13 cellular contexts compared by ENCODE assay signal in genomic region chr15:73809728-73810501, GRCh38. TPM values are rescaled to one million over a fixed set of nuclear protein-coding genes. Genes with fewer than 3 reads are reported as not detected.
A peak's percentile ranks its signal among the peaks of the same experiment; 100 is the strongest.
DNase-seq lines count a peak whose midpoint lies in the region; ATAC-seq, FAIRE-seq and TF ChIP-seq lines count a peak whose summit lies in the region.
"Had no signal": no experiment of that assay in that cellular context is flagged by ENCODE, and none has a peak within 500 bp of the region (broad histone marks: within the 10 kb centered on the region; RNA-seq: fewer than 3 reads in every experiment).

No MANE protein-coding gene starts in this region.

- H3K27me3 ChIP-seq in H1 (replicated peaks in 1 of 4; ENCODE audit: control insufficient read depth in 3 of 4, extremely low read depth in 1 of 4, insufficient read depth in 3 of 4, low read length in 3 of 4), result no peaks in the 10 kb centered on the region; a peak in 1 of 7 replicates
- H3K27me3 ChIP-seq: gastrocnemius medialis had no signal

- H3K36me3 ChIP-seq in H1 (ENCODE audit: control insufficient read depth in 2 of 4, insufficient read depth in 4 of 4, low read length in 3 of 4), result no peaks in the 10 kb centered on the region
- H3K36me3 ChIP-seq: gastrocnemius medialis, lower lobe of right lung had no signal

- no peak for FAIRE-seq in H1 (lab: Jason Lieb, UNC)

- no peak overlapping the region for H3K4ac ChIP-seq in H1 (replicated peaks; ENCODE audit: insufficient read length, low read depth, low read length)

- 74% methylated on average over 10 of the region's 10 CpGs; no CpG with 5 or more reads in 1 of the 2 experiments for WGBS in H1 (ENCODE audit: extremely low coverage in 1 of 2, insufficient coverage in 1 of 2, insufficient read length in 1 of 2, insufficient replicate concordance in 2 of 2, low coverage in 1 of 2, low lambda C conversion rate in 2 of 2, missing lambda C conversion rate in 1 of 2), 2 experiments

- no peak overlapping the region for H3K23ac ChIP-seq in H1 (ENCODE audit: insufficient read length)

- no peaks in the 10 kb centered on the region; a peak in 2 of 7 replicates for H3K4me1 ChIP-seq in H1 (replicated peaks in 1 of 4; ENCODE audit: control insufficient read depth in 3 of 4, insufficient read depth in 4 of 4, low read length in 3 of 4)
- H3K4me1 ChIP-seq: gastrocnemius medialis, lower lobe of right lung had no signal

- H4K20me1 ChIP-seq in H1 (replicated peaks in 1 of 2; ENCODE audit: control insufficient read depth in 1 of 2, insufficient read depth in 2 of 2, low read length in 2 of 2), result no peaks in the 10 kb centered on the region

- no peak overlapping the region for H2BK120ac ChIP-seq in H1 (replicated peaks; ENCODE audit: low read depth, low read length)

- ATAC-seq in stimulated activated effector memory CD8-positive, alpha-beta T cell treated with anti-CD3 and anti-CD28 coated beads, Interleukin-12 subunit alpha, Interleukin-12 subunit beta, amount 100 ng/mL, for 72 hours, result peak; percentile 24
- ATAC-seq in HG03139 (IDR thresholded peaks at IDR 0.05; ENCODE audit: unreplicated experiment), result no peak
- ATAC-seq in activated CD8-positive, alpha-beta memory T cell treated with anti-CD3 and anti-CD28 coated beads, Interleukin-2, amount 10 ng/mL, durations not matched to agents 7 days and 5 days, result no peak
- ATAC-seq: gastrocnemius medialis, lower lobe of right lung had no signal

- no peak for TF ChIP-seq CTCF in H1 (IDR thresholded peaks at IDR 0.05; ENCODE audit: control extremely low read depth in 1 of 3, insufficient read depth in 1 of 3, low read depth in 1 of 3, low read length in 3 of 3)

- H3K4me3 ChIP-seq in H1 (ENCODE audit: extremely low read depth in 1 of 4, insufficient read depth in 2 of 4, low read depth in 3 of 4, low read length in 4 of 4), result no peak overlapping the region
- H3K4me3 ChIP-seq: gastrocnemius medialis, lower lobe of right lung had no signal

- H4K91ac ChIP-seq in H1 (replicated peaks; ENCODE audit: insufficient read length, low read length), result peak overlapping the region; percentile 20

- TF ChIP-seq EP300 in H1 (IDR thresholded peaks at IDR 0.05; ENCODE audit: borderline replicate concordance in 1 of 2, low read depth in 2 of 2, low read length in 2 of 2), result no peak

- H3K18ac ChIP-seq in H1 (ENCODE audit: extremely low read depth, low read length), result no peak overlapping the region

- no peak overlapping the region for H2AK5ac ChIP-seq in H1 (ENCODE audit: low read depth, low read length)

- no peak for TF ChIP-seq POLR2A in H1 (IDR thresholded peaks at IDR 0.05; ENCODE audit: control extremely low read depth in 1 of 2, low read depth in 2 of 2, low read length in 2 of 2)

- H3K4me2 ChIP-seq in H1 (ENCODE audit: insufficient read depth in 1 of 2, low read depth in 2 of 2, low read length in 2 of 2), result no peak overlapping the region

- H3K79me1 ChIP-seq in H1 (ENCODE audit: low read depth, low read length), result no peaks in the 10 kb centered on the region

- no peak overlapping the region for H2AFZ ChIP-seq in H1 (ENCODE audit: low read length)

- H3K27ac ChIP-seq in H1 (ENCODE audit: low read depth, low read length), result no peak overlapping the region
- H3K27ac ChIP-seq: gastrocnemius medialis, lower lobe of right lung had no signal

- no peak overlapping the region for H3K27ac Mint-ChIP-seq in stimulated activated effector memory CD8-positive, alpha-beta T cell treated with anti-CD3 and anti-CD28 coated beads, Interleukin-12 subunit alpha, Interleukin-12 subunit beta, amount 100 ng/mL, for 72 hours
- no peak overlapping the region for H3K27ac Mint-ChIP-seq in activated CD8-positive, alpha-beta memory T cell treated with anti-CD3 and anti-CD28 coated beads, Interleukin-2, amount 10 ng/mL, durations not matched to agents 7 days and 5 days

- no peak for TF ChIP-seq RAD21 in H1 (IDR thresholded peaks at IDR 0.05 in 1 of 2, conservative IDR thresholded peaks at IDR 0.05 in 1 of 2; ENCODE audit: low read depth in 2 of 2, low read length in 2 of 2)

- H3K36me3 Mint-ChIP-seq in stimulated activated effector memory CD8-positive, alpha-beta T cell treated with anti-CD3 and anti-CD28 coated beads, Interleukin-12 subunit alpha, Interleukin-12 subunit beta, amount 100 ng/mL, for 72 hours, result no peaks in the 10 kb centered on the region
- no peaks in the 10 kb centered on the region for H3K36me3 Mint-ChIP-seq in activated CD8-positive, alpha-beta memory T cell treated with anti-CD3 and anti-CD28 coated beads, Interleukin-2, amount 10 ng/mL, durations not matched to agents 7 days and 5 days

- no peaks in the 10 kb centered on the region for H3K23me2 ChIP-seq in H1 (ENCODE audit: low read depth, low read length)

- H3K14ac ChIP-seq in H1 (ENCODE audit: insufficient read length), result no peak overlapping the region

- no peaks in the 10 kb centered on the region for H3K9me3 ChIP-seq in H1 (ENCODE audit: insufficient read depth in 2 of 2, low read depth in 1 of 2, low read length in 1 of 2)
- H3K9me3 ChIP-seq: gastrocnemius medialis, lower lobe of right lung had no signal

- POLR2A ChIA-PET in H1 (lab: Charles Lee; ENCODE audit: partially characterized antibody), result no interaction called here

- CTCF ChIA-PET in H1 (lab: Charles Lee; ENCODE audit: partially characterized antibody), result interaction anchor here (1.0 to 3.3 kb wide), 4 partner anchors 28 to 64 kb away, joined by 3 to 12 read pairs (median 4); partner anchors contain the start of gene TBC1D21
- CTCF ChIA-PET in activated CD8-positive, alpha-beta memory T cell treated with anti-CD3 and anti-CD28 coated beads, Interleukin-2, amount 10 ng/mL, durations not matched to agents 7 days and 5 days (lab: Charles Lee), result no interaction called here

- no peaks in the 10 kb centered on the region for H3K9me3 Mint-ChIP-seq in stimulated activated effector memory CD8-positive, alpha-beta T cell treated with anti-CD3 and anti-CD28 coated beads, Interleukin-12 subunit alpha, Interleukin-12 subunit beta, amount 100 ng/mL, for 72 hours
- no peaks in the 10 kb centered on the region for H3K9me3 Mint-ChIP-seq in activated CD8-positive, alpha-beta memory T cell treated with anti-CD3 and anti-CD28 coated beads, Interleukin-2, amount 10 ng/mL, durations not matched to agents 7 days and 5 days (ENCODE audit: low read depth)
- H3K9me3 Mint-ChIP-seq: H9 had no signal

- peak; percentile 53 to 72 for DNase-seq in NCI-H524 (lab: John Stamatoyannopoulos, UW)
- DNase-seq in NCI-H524 treated with DMSO at 0.1 percent for 48 hours (lab: John Stamatoyannopoulos, UW), result no peak
- peak; percentile 20 for DNase-seq in NCI-H2171 (lab: John Stamatoyannopoulos, UW)
- no peak for DNase-seq in H1 (ENCODE audit: low read depth in 1 of 2, low spot score in 2 of 2)
- no peak for DNase-seq in stimulated activated effector memory CD8-positive, alpha-beta T cell treated with anti-CD3 and anti-CD28 coated beads, Interleukin-12 subunit alpha, Interleukin-12 subunit beta, amount 100 ng/mL, for 72 hours (ENCODE audit: low spot score in 2 of 2)
- no peak for DNase-seq in D341Med (ENCODE audit: low spot score)
- DNase-seq in activated CD8-positive, alpha-beta memory T cell treated with anti-CD3 and anti-CD28 coated beads, Interleukin-2, amount 10 ng/mL, durations not matched to agents 7 days and 5 days, result no peak
- DNase-seq: activated CD4-positive, alpha-beta T cell treated with anti-CD3 and anti-CD28 coated beads for 48 hours; cortex of kidney; gastrocnemius medialis; H9; lower lobe of right lung had no signal

- H4K8ac ChIP-seq in H1 (ENCODE audit: extremely low read depth, insufficient read depth, low read length), result no peak overlapping the region

- no peaks in the 10 kb centered on the region for H3K4me1 Mint-ChIP-seq in stimulated activated effector memory CD8-positive, alpha-beta T cell treated with anti-CD3 and anti-CD28 coated beads, Interleukin-12 subunit alpha, Interleukin-12 subunit beta, amount 100 ng/mL, for 72 hours
- no peaks in the 10 kb centered on the region for H3K4me1 Mint-ChIP-seq in activated CD8-positive, alpha-beta memory T cell treated with anti-CD3 and anti-CD28 coated beads, Interleukin-2, amount 10 ng/mL, durations not matched to agents 7 days and 5 days

- H3K79me2 ChIP-seq in H1 (ENCODE audit: control insufficient read depth in 1 of 2, insufficient read depth in 2 of 2, low read length in 2 of 2), result no peaks in the 10 kb centered on the region

- H2BK20ac ChIP-seq in H1 (ENCODE audit: low read length), result no peak overlapping the region

- peaks cover 12% of the 10 kb centered on the region for H3K27me3 Mint-ChIP-seq in activated CD8-positive, alpha-beta memory T cell treated with anti-CD3 and anti-CD28 coated beads, Interleukin-2, amount 10 ng/mL, durations not matched to agents 7 days and 5 days

- no peak overlapping the region for H2BK5ac ChIP-seq in H1 (ENCODE audit: low read depth, low read length)

- no peak overlapping the region for H3K4me3 Mint-ChIP-seq in stimulated activated effector memory CD8-positive, alpha-beta T cell treated with anti-CD3 and anti-CD28 coated beads, Interleukin-12 subunit alpha, Interleukin-12 subunit beta, amount 100 ng/mL, for 72 hours
- no peak overlapping the region for H3K4me3 Mint-ChIP-seq in activated CD8-positive, alpha-beta memory T cell treated with anti-CD3 and anti-CD28 coated beads, Interleukin-2, amount 10 ng/mL, durations not matched to agents 7 days and 5 days
- H3K4me3 Mint-ChIP-seq: H9 had no signal

- H2BK15ac ChIP-seq in H1 (ENCODE audit: low read length), result no peak overlapping the region

- H3K9ac ChIP-seq in H1 (replicated peaks in 1 of 4; ENCODE audit: extremely low read depth in 1 of 4, low read depth in 3 of 4, low read length in 3 of 4), result no peak overlapping the region

- no peak overlapping the region for H4K5ac ChIP-seq in H1 (ENCODE audit: insufficient read length, low read depth, low read length)

- H2BK12ac ChIP-seq in H1 (ENCODE audit: low read depth, low read length), result no peak overlapping the region

- no peak overlapping the region for H3K56ac ChIP-seq in H1 (replicated peaks; ENCODE audit: insufficient read length, low read depth, low read length)

TF ChIP-seq in H1, 55 proteins besides CTCF, POLR2A, EP300 and RAD21 (continues in another document):
- no peak for TF ChIP-seq PHF8 (conservative IDR thresholded peaks at IDR 0.05; ENCODE audit: low read depth, low read length)
- TF ChIP-seq TEAD4 (IDR thresholded peaks at IDR 0.05; ENCODE audit: low read depth, low read length), result no peak
- no peak for TF ChIP-seq TCF12 (IDR thresholded peaks at IDR 0.05; ENCODE audit: low read depth, low read length)

RNA-seq across cellular contexts. Expression of gene INSYN1, which starts 56.8 kb away (rescaled TPM):
- total RNA-seq in H1 (2021; fragmentation: NEBNext Ultra II Directional; extraction: Animal tissue kit (Norgen Biotek cat#: 25700)), result 10.2 and 13.1 TPM in 2 replicates
- polyA plus RNA-seq in H1 (2011; rRNA removed), result 7.2 and 11.6 TPM in 2 replicates
- 12.0 TPM for polyA plus RNA-seq in H1 (2011; cell fraction: cytosol; rRNA removed)
- polyA plus RNA-seq in H1 (2011; cell fraction: nucleus; rRNA removed), result 50.9 TPM
- polyA plus RNA-seq in H1 (2012, experiment 1 of 2), result 4.2 to 8.2 TPM (median 6.5 TPM) in 4 replicates
- 4.0 TPM for polyA plus RNA-seq in H1 (2012, experiment 2 of 2)
- polyA plus RNA-seq in H1 (2013, experiment 1 of 2), result 6.3 TPM
- 6.0 TPM for polyA plus RNA-seq in H1 (2013, experiment 2 of 2)
- 2.1 and 2.9 TPM in 2 replicates for polyA minus RNA-seq in H1 (2011; rRNA and poly(A)+ RNA removed)
- 3.2 TPM for polyA minus RNA-seq in H1 (2011; cell fraction: cytosol; rRNA and poly(A)+ RNA removed)
- 2.9 TPM for polyA minus RNA-seq in H1 (2011; cell fraction: nucleus; rRNA and poly(A)+ RNA removed)
- not detected for total RNA-seq in activated CD8-positive, alpha-beta memory T cell treated with anti-CD3 and anti-CD28 coated beads, Interleukin-2, amount 10 ng/mL, durations not matched to agents 7 days and 5 days

Comparison
In these comparisons a context has a peak if more than half of its experiments do, and no peak if none do; other contexts are left out.
1. DNase-seq: peak in NCI-H524 (2 of 2) and NCI-H2171 (single experiment); none in NCI-H524 treated with DMSO at 0.1 percent for 48 hours (single experiment), H1 (0 of 2), stimulated activated effector memory CD8-positive, alpha-beta T cell treated with anti-CD3 and anti-CD28 coated beads, Interleukin-12 subunit alpha, Interleukin-12 subunit beta, amount 100 ng/mL, for 72 hours (0 of 2), D341Med (single experiment) and activated CD8-positive, alpha-beta memory T cell treated with anti-CD3 and anti-CD28 coated beads, Interleukin-2, amount 10 ng/mL, durations not matched to agents 7 days and 5 days (single experiment).
2. RNA of gene INSYN1, which starts 56.8 kb away (total RNA-seq): 10.2 to 13.1 TPM in H1; not detected in activated CD8-positive, alpha-beta memory T cell treated with anti-CD3 and anti-CD28 coated beads, Interleukin-2, amount 10 ng/mL, durations not matched to agents 7 days and 5 days; every median in the first group is over 10 times any median in the second.